Comparison of ENCODE assay signal across 27 cellular contexts in genomic region chr1:23648576-23648975, GRCh38.
"Had no signal": no experiment of that assay in that cellular context is flagged by ENCODE, and none has a peak within 500 bp of the region (broad histone marks: within the 10 kb centered on the region; RNA-seq: fewer than 3 reads in every experiment).

No MANE protein-coding gene starts in this region.

- H3K4me3 ChIP-seq: left lung, lung, mucosa of descending colon, ovary, prostate gland, skin epidermis, suprapubic skin, thoracic aorta, tibial nerve, uterus had no signal

- H3K4me3 Mint-ChIP-seq: immature natural killer cell; naive thymus-derived CD4-positive, alpha-beta T cell; natural killer cell treated with Interleukin-12 subunit alpha and Interleukin-12 subunit beta and Interleukin-15 and Interleukin-18, amount 100 ng/mL, for 72 hours; stimulated activated naive CD8-positive, alpha-beta T cell treated with anti-CD3 and anti-CD28 coated beads, Interleukin-15, Interleukin-2, amounts not matched to agents 100 ng/mL and 50 ng/mL, for 24 hours; type B pancreatic cell had no signal

- H3K9me3 ChIP-seq: left lung, mucosa of descending colon, ovary, prostate gland, suprapubic skin, thoracic aorta, tibial nerve, uterus had no signal

- H3K27me3 ChIP-seq: left lung, ovary, suprapubic skin, tibial nerve, uterus had no signal

- H3K4me1 ChIP-seq: left lung, prostate gland, uterus had no signal

- H3K27ac ChIP-seq: left lung, ovary, prostate gland, skin epidermis, suprapubic skin, thoracic aorta, tibial nerve, uterus had no signal

- H3K36me3 Mint-ChIP-seq: immature natural killer cell; natural killer cell treated with Interleukin-12 subunit alpha and Interleukin-12 subunit beta and Interleukin-15 and Interleukin-18, amount 100 ng/mL, for 72 hours; type B pancreatic cell had no signal

- DNase-seq: hypothalamus; immature natural killer cell; kidney; left colon; left lung; midbrain; mucosa of descending colon; naive thymus-derived CD4-positive, alpha-beta T cell; ovary; retina; right cardiac atrium; stimulated activated CD4-positive, alpha-beta T cell treated with anti-CD3 and anti-CD28 coated beads, Interleukin-12 subunit alpha, Interleukin-12 subunit beta, amount 100 ng/mL, for 4 hours; stimulated activated CD4-positive, alpha-beta T cell treated with anti-CD3 and anti-CD28 coated beads, Interleukin-15, amount 100 ng/mL, for 24 hours; stimulated activated CD4-positive, alpha-beta T cell treated with anti-CD3 and anti-CD28 coated beads, Interleukin-2, amount 100 ng/mL, for 24 hours; stimulated activated CD4-positive, alpha-beta T cell treated with anti-CD3 and anti-CD28 coated beads, Interleukin-4, amount 100 ng/mL, for 1 hour; stimulated activated naive CD4-positive, alpha-beta T cell; uterus had no signal

- ATAC-seq: left colon; left lung; mucosa of descending colon; naive thymus-derived CD4-positive, alpha-beta T cell; natural killer cell treated with Interleukin-12 subunit alpha and Interleukin-12 subunit beta and Interleukin-15 and Interleukin-18, amount 100 ng/mL, for 72 hours; right cardiac atrium; sciatic nerve had no signal

- H3K36me3 ChIP-seq: left lung, ovary, prostate gland, suprapubic skin, thoracic aorta, tibial nerve, uterus had no signal

- H3K27ac Mint-ChIP-seq: immature natural killer cell; naive thymus-derived CD4-positive, alpha-beta T cell; natural killer cell treated with Interleukin-12 subunit alpha and Interleukin-12 subunit beta and Interleukin-15 and Interleukin-18, amount 100 ng/mL, for 72 hours; stimulated activated naive CD8-positive, alpha-beta T cell treated with anti-CD3 and anti-CD28 coated beads, Interleukin-15, Interleukin-2, amounts not matched to agents 100 ng/mL and 50 ng/mL, for 24 hours; type B pancreatic cell had no signal

- H3K4me1 Mint-ChIP-seq: immature natural killer cell had no signal

- H3K9me3 Mint-ChIP-seq: immature natural killer cell; naive thymus-derived CD4-positive, alpha-beta T cell; natural killer cell treated with Interleukin-12 subunit alpha and Interleukin-12 subunit beta and Interleukin-15 and Interleukin-18, amount 100 ng/mL, for 72 hours; stimulated activated naive CD8-positive, alpha-beta T cell treated with anti-CD3 and anti-CD28 coated beads, Interleukin-15, Interleukin-2, amounts not matched to agents 100 ng/mL and 50 ng/mL, for 24 hours; type B pancreatic cell had no signal
